Comparison of ENCODE assay signal across 8 cellular contexts in the genomic region with DNA sequence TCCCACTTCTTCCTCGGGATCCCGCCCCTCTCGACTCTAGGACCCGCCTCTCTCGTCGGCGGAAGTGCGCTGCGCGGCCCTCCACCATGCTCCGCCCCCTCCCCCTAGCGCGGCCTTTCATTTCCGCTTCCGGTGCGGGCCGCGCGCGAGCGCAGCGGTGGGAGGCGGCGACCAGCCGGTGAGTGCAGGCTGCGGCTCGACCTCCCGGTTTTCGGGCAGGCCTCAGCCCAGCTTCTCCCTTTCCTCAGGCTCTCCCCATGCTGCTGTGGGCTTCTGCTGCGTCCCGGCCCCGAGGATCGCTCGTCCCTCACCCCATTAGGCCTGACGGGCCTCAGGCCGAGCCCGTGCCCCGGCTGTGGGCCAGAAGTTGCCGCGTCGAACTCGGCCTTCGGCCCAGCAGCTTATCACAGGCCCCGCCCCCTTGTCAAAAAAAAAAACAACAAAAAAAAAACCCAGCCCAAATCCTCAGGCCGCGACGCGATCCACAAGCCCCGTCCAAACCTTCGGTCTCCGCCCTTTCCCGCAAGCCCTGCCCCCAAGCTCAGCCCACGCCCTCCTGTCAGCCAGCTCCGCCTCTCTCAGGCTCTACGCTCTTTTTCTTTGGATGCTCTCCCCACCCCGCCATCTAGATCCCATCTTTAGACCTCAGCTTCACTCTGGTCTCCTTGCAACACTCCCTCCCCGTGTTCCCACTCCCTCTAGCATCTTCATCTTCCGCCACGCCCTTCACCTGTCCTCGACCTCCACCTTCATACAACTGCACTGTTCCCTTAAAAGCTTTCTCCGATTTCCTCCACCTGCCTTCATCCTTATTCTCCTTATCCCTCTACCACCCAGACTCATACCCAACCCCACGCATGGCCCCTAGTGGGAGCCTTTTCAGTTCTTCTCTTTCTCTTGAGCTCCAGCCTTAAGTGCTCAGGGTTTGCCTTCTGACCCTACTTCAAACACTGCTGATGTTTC. TPM values are rescaled to one million over a fixed set of nuclear protein-coding genes. Genes with fewer than 3 reads are reported as not detected.
A peak's percentile ranks its signal among the peaks of the same experiment; 100 is the strongest.
DNase-seq lines count a peak whose midpoint lies in the region; FAIRE-seq and TF ChIP-seq lines count a peak whose summit lies in the region.

A gene with protein sequence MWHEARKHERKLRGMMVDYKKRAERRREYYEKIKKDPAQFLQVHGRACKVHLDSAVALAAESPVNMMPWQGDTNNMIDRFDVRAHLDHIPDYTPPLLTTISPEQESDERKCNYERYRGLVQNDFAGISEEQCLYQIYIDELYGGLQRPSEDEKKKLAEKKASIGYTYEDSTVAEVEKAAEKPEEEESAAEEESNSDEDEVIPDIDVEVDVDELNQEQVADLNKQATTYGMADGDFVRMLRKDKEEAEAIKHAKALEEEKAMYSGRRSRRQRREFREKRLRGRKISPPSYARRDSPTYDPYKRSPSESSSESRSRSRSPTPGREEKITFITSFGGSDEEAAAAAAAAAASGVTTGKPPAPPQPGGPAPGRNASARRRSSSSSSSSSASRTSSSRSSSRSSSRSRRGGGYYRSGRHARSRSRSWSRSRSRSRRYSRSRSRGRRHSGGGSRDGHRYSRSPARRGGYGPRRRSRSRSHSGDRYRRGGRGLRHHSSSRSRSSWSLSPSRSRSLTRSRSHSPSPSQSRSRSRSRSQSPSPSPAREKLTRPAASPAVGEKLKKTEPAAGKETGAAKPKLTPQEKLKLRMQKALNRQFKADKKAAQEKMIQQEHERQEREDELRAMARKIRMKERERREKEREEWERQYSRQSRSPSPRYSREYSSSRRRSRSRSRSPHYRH (plus strand): TSS at position 115 of the 963 bp plus-strand sequence. CDS start 1,168 bp downstream, outside the sequence.

- peak within 1 kb of the TSS; percentile 100 for H3K4me3 Mint-ChIP-seq in endothelial cell (ENCODE audit: unreplicated experiment)

- peak within 1 kb of the TSS; percentile 93 for H3K9ac ChIP-seq in NT2/D1 (ENCODE audit: insufficient read length, low read depth)

- H3K27me3 ChIP-seq in NT2/D1 (ENCODE audit: insufficient read depth, insufficient read length): no peaks in the 10 kb centered on the region

- H3K36me3 Mint-ChIP-seq in endothelial cell (ENCODE audit: low read depth, unreplicated experiment): peaks cover 22% of the 10 kb centered on the region

- H3K4me1 Mint-ChIP-seq in endothelial cell (ENCODE audit: unreplicated experiment): peaks cover 14% of the 10 kb centered on the region

- DNase-seq in CMK (ENCODE audit: low read depth): peak; percentile 77
- DNase-seq in GM20000 (ENCODE audit: low spot score): peak; percentile 92
- DNase-seq in HTR-8/SVneo (ENCODE audit: insufficient read length, low spot score): peak; percentile 95
- peak; percentile 66 for DNase-seq in NT2/D1 (ENCODE audit: low read depth, low spot score)
- DNase-seq in activated CD8-positive, alpha-beta memory T cell treated with anti-CD3 and anti-CD28 coated beads, Interleukin-2, amount 50 U/mL, for 4 hours: peak; percentile 88
- peak; percentile 93 for DNase-seq in endothelial cell (ENCODE audit: low spot score)
- peak; percentile 80 for DNase-seq in middle frontal gyrus (ENCODE audit: extremely low spot score, low spot score)
- DNase-seq in stimulated activated CD8-positive, alpha-beta memory T cell treated with anti-CD3 and anti-CD28 coated beads, Interleukin-2, amount 100 ng/mL, for 1 hour (ENCODE audit: low read depth in 2 of 2): peak; percentile 74 to 82

- peak within 1 kb of the TSS; percentile 97 for H3K4me3 ChIP-seq in NT2/D1 (ENCODE audit: insufficient read length, low read depth)

- peak; percentile 67 for FAIRE-seq in HTR-8/SVneo (lab: Jason Lieb, UNC)

- TF ChIP-seq CTCF in GM20000 (IDR thresholded peaks at IDR 0.05; ENCODE audit: extremely low read depth, missing control alignments) (no peak), endothelial cell (IDR thresholded peaks at IDR 0.05; ENCODE audit: unreplicated experiment) (no peak)

- no peaks in the 10 kb centered on the region for H3K9me3 ChIP-seq in NT2/D1 (ENCODE audit: insufficient read depth, low read length)

- peaks cover 53% of the 10 kb centered on the region for H3K36me3 ChIP-seq in NT2/D1 (ENCODE audit: insufficient read depth, insufficient read length, low read length)

- H3K27me3 Mint-ChIP-seq in endothelial cell (ENCODE audit: unreplicated experiment): peaks cover 10% of the 10 kb centered on the region

- H3K27ac Mint-ChIP-seq in endothelial cell (ENCODE audit: unreplicated experiment): peak within 1 kb of the TSS; percentile 99

- peaks cover 9% of the 10 kb centered on the region for H3K4me1 ChIP-seq in NT2/D1 (ENCODE audit: insufficient read depth, insufficient read length)

- H3K9me3 Mint-ChIP-seq in endothelial cell (ENCODE audit: unreplicated experiment): no peaks in the 10 kb centered on the region

RNA-seq across cellular contexts. Expression of the gene that starts here (rescaled TPM):
- 72.2 TPM for total RNA-seq in endothelial cell (ENCODE audit: unreplicated experiment)

Comparison
In these comparisons a context has a peak if more than half of its experiments do, and no peak if none do; other contexts are left out.
1. Peak in every context shown above with its lines: DNase-seq and H3K4me3 ChIP-seq.